Comparison of ENCODE assay signal across 8 cellular contexts in genomic region chr13:79401259-79402071, GRCh38. TPM values are rescaled to one million over a fixed set of nuclear protein-coding genes. Genes with fewer than 3 reads are reported as not detected.
DNase-seq lines count a peak whose midpoint lies in the region; ATAC-seq and TF ChIP-seq lines count a peak whose summit lies in the region.

No MANE protein-coding gene starts in this region.

- CTCF ChIA-PET in activated CD8-positive, alpha-beta T cell treated with anti-CD3 and anti-CD28 coated beads, Interleukin-2, amount 10 ng/mL, durations not matched to agents 7 days and 5 days (lab: Charles Lee) = interaction anchor here (1.0 to 2.0 kb wide), 2 partner anchors 8 to 10 kb away, joined by 5 to 12 read pairs; no protein-coding TSS in a partner anchor

- peak overlapping the region; percentile 96 for H3K27ac ChIP-seq in CD4-positive, CD25-positive, alpha-beta regulatory T cell (ENCODE audit: insufficient read depth, low read length, poor library complexity, severe bottlenecking)
- H3K27ac ChIP-seq in upper lobe of left lung = no peak overlapping the region

- peaks cover 7% of the 10 kb centered on the region for H3K36me3 ChIP-seq in CD4-positive, CD25-positive, alpha-beta regulatory T cell (ENCODE audit: control insufficient read depth, insufficient read depth, low read length)
- H3K36me3 ChIP-seq in upper lobe of left lung = peaks cover 0 to 16% (median 0%) of the 10 kb centered on the region in 4 donors

- TF ChIP-seq POLR2A in upper lobe of left lung (IDR thresholded peaks at IDR 0.05) = no peak

- no peaks in the 10 kb centered on the region for H3K9me3 ChIP-seq in CD4-positive, CD25-positive, alpha-beta regulatory T cell (ENCODE audit: control insufficient read depth in 2 of 2, low read length in 2 of 2)
- H3K9me3 ChIP-seq in upper lobe of left lung = no peaks in the 10 kb centered on the region

- H3K36me3 Mint-ChIP-seq in CD4-positive, CD25-positive, alpha-beta regulatory T cell = peaks cover 20% of the 10 kb centered on the region
- peaks cover 53% of the 10 kb centered on the region for H3K36me3 Mint-ChIP-seq in activated CD8-positive, alpha-beta T cell treated with anti-CD3 and anti-CD28 coated beads, Interleukin-2, amount 10 ng/mL, durations not matched to agents 7 days and 5 days (ENCODE audit: low read depth)
- H3K36me3 Mint-ChIP-seq in activated T-cell treated with anti-CD3 and anti-CD28 coated beads, Interleukin-2, amount 50 U/mL, for 24 hours (ENCODE audit: low read depth) = peaks cover 69% of the 10 kb centered on the region

- H3K27me3 ChIP-seq in CD4-positive, CD25-positive, alpha-beta regulatory T cell (ENCODE audit: control insufficient read depth, insufficient read depth, low read length) = no peaks in the 10 kb centered on the region
- H3K27me3 ChIP-seq in upper lobe of left lung = no peaks in the 10 kb centered on the region

- TF ChIP-seq CTCF in upper lobe of left lung (IDR thresholded peaks at IDR 0.05) = no peak

- peaks cover 1 to 43% (median 39%) of the 10 kb centered on the region in 4 donors for H3K4me1 Mint-ChIP-seq in CD4-positive, CD25-positive, alpha-beta regulatory T cell
- peaks cover 32% of the 10 kb centered on the region for H3K4me1 Mint-ChIP-seq in activated CD8-positive, alpha-beta T cell treated with anti-CD3 and anti-CD28 coated beads, Interleukin-2, amount 10 ng/mL, durations not matched to agents 7 days and 5 days (ENCODE audit: low read depth)
- peaks cover 8% of the 10 kb centered on the region for H3K4me1 Mint-ChIP-seq in activated T-cell treated with anti-CD3 and anti-CD28 coated beads, Interleukin-2, amount 50 U/mL, for 24 hours (ENCODE audit: low read depth)

- peaks cover 54% of the 10 kb centered on the region for H3K4me1 ChIP-seq in CD4-positive, CD25-positive, alpha-beta regulatory T cell (ENCODE audit: control insufficient read depth, insufficient read depth, low read length, poor library complexity, severe bottlenecking)
- peaks cover 34 to 49% (median 40%) of the 10 kb centered on the region in 4 donors for H3K4me1 ChIP-seq in upper lobe of left lung

- 49 to 58% methylated on average over 2 of the region's 2 CpGs for WGBS in upper lobe of left lung, 2 donors

- peak overlapping the region; percentile 55 to 96 (median 80) for H3K27ac Mint-ChIP-seq in CD4-positive, CD25-positive, alpha-beta regulatory T cell
- peak overlapping the region; percentile 13 for H3K27ac Mint-ChIP-seq in activated CD8-positive, alpha-beta T cell treated with anti-CD3 and anti-CD28 coated beads, Interleukin-2, amount 10 ng/mL, durations not matched to agents 7 days and 5 days
- no peak overlapping the region for H3K27ac Mint-ChIP-seq in activated T-cell treated with anti-CD3 and anti-CD28 coated beads, Interleukin-2, amount 50 U/mL, for 24 hours

- H3K4me3 Mint-ChIP-seq in CD4-positive, CD25-positive, alpha-beta regulatory T cell = peak overlapping the region in 3 of 4 donors; percentile 24 to 61 (median 54)
- no peak overlapping the region for H3K4me3 Mint-ChIP-seq in activated CD8-positive, alpha-beta T cell treated with anti-CD3 and anti-CD28 coated beads, Interleukin-2, amount 10 ng/mL, durations not matched to agents 7 days and 5 days
- no peak overlapping the region for H3K4me3 Mint-ChIP-seq in activated T-cell treated with anti-CD3 and anti-CD28 coated beads, Interleukin-2, amount 50 U/mL, for 24 hours

- peak in 2 of 3 donors; percentile 39 to 57 for DNase-seq in CD4-positive, CD25-positive, alpha-beta regulatory T cell
- no peak for DNase-seq in activated CD8-positive, alpha-beta T cell treated with anti-CD3 and anti-CD28 coated beads, Interleukin-2, amount 10 ng/mL, durations not matched to agents 7 days and 5 days
- no peak for DNase-seq in LoVo (ENCODE audit: low spot score)
- DNase-seq in OCI-M2 (lab: John Stamatoyannopoulos, UW; ENCODE audit: unreplicated experiment) = no peak
- no peak for DNase-seq in activated T-cell treated with anti-CD3 and anti-CD28 coated beads, Interleukin-2, amount 50 U/mL, for 24 hours
- no peak for DNase-seq in upper lobe of left lung

- H3K4me3 ChIP-seq in CD4-positive, CD25-positive, alpha-beta regulatory T cell (ENCODE audit: low read depth, low read length) = peak overlapping the region; percentile 96
- H3K4me3 ChIP-seq in upper lobe of left lung = no peak overlapping the region

- H3K9me3 Mint-ChIP-seq in CD4-positive, CD25-positive, alpha-beta regulatory T cell = peaks cover 0 to 1% (median 0%) of the 10 kb centered on the region in 7 donors
- no peaks in the 10 kb centered on the region for H3K9me3 Mint-ChIP-seq in activated CD8-positive, alpha-beta T cell treated with anti-CD3 and anti-CD28 coated beads, Interleukin-2, amount 10 ng/mL, durations not matched to agents 7 days and 5 days (ENCODE audit: insufficient read depth)
- no peaks in the 10 kb centered on the region for H3K9me3 Mint-ChIP-seq in activated T-cell treated with anti-CD3 and anti-CD28 coated beads, Interleukin-2, amount 50 U/mL, for 24 hours

- no peak for TF ChIP-seq EP300 in upper lobe of left lung (IDR thresholded peaks at IDR 0.05)

- POLR2A ChIA-PET in activated CD8-positive, alpha-beta T cell treated with anti-CD3 and anti-CD28 coated beads, Interleukin-2, amount 10 ng/mL, durations not matched to agents 7 days and 5 days (lab: Charles Lee) = no interaction called here

- ATAC-seq in CD4-positive, CD25-positive, alpha-beta regulatory T cell (ENCODE audit: low read depth in 2 of 2) = peak; percentile 14 to 33
- ATAC-seq in GM19395 (IDR thresholded peaks at IDR 0.05; ENCODE audit: unreplicated experiment) (peak; percentile 40), HG03196 (IDR thresholded peaks at IDR 0.05; ENCODE audit: unreplicated experiment) (peak; percentile 37), upper lobe of left lung (ENCODE audit: low FRiP score in 2 of 2) (no peak)
- no peak for ATAC-seq in activated CD8-positive, alpha-beta T cell treated with anti-CD3 and anti-CD28 coated beads, Interleukin-2, amount 10 ng/mL, durations not matched to agents 7 days and 5 days

- H3K27me3 Mint-ChIP-seq in CD4-positive, CD25-positive, alpha-beta regulatory T cell = no peaks in the 10 kb centered on the region
- H3K27me3 Mint-ChIP-seq in activated CD8-positive, alpha-beta T cell treated with anti-CD3 and anti-CD28 coated beads, Interleukin-2, amount 10 ng/mL, durations not matched to agents 7 days and 5 days (ENCODE audit: low read depth) = no peaks in the 10 kb centered on the region
- no peaks in the 10 kb centered on the region for H3K27me3 Mint-ChIP-seq in activated T-cell treated with anti-CD3 and anti-CD28 coated beads, Interleukin-2, amount 50 U/mL, for 24 hours

RNA-seq across cellular contexts. Expression of gene RBM26, which starts 4.6 kb away (rescaled TPM):
- total RNA-seq in CD4-positive, CD25-positive, alpha-beta regulatory T cell = 86.4 TPM
- polyA plus RNA-seq in CD4-positive, CD25-positive, alpha-beta regulatory T cell = 10 to 100 TPM; 10.6 to 17.6 (median 14.3) TPM
- total RNA-seq in activated CD8-positive, alpha-beta T cell treated with anti-CD3 and anti-CD28 coated beads, Interleukin-2, amount 10 ng/mL, durations not matched to agents 7 days and 5 days = 10 to 100 TPM; 50.6 to 52.0 TPM
- total RNA-seq in upper lobe of left lung = 10 to 100 TPM; 27.7 to 70.1 (median 32.9) TPM

Comparison
In these comparisons a context has a peak if more than half of its experiments do, and no peak if none do; other contexts are left out.
1. ATAC-seq: peak in CD4-positive, CD25-positive, alpha-beta regulatory T cell (2 of 2), GM19395 (single experiment) and HG03196 (single experiment); none in activated CD8-positive, alpha-beta T cell treated with anti-CD3 and anti-CD28 coated beads, Interleukin-2, amount 10 ng/mL, durations not matched to agents 7 days and 5 days (single experiment) and upper lobe of left lung (0 of 2).
2. DNase-seq: peak in CD4-positive, CD25-positive, alpha-beta regulatory T cell (2 of 3); none in activated CD8-positive, alpha-beta T cell treated with anti-CD3 and anti-CD28 coated beads, Interleukin-2, amount 10 ng/mL, durations not matched to agents 7 days and 5 days (single experiment), LoVo (single experiment), OCI-M2 (single experiment), activated T-cell treated with anti-CD3 and anti-CD28 coated beads, Interleukin-2, amount 50 U/mL, for 24 hours (single experiment) and upper lobe of left lung (0 of 2).
3. H3K4me3 Mint-ChIP-seq: peak in CD4-positive, CD25-positive, alpha-beta regulatory T cell (3 of 4); none in activated CD8-positive, alpha-beta T cell treated with anti-CD3 and anti-CD28 coated beads, Interleukin-2, amount 10 ng/mL, durations not matched to agents 7 days and 5 days (single experiment) and activated T-cell treated with anti-CD3 and anti-CD28 coated beads, Interleukin-2, amount 50 U/mL, for 24 hours (single experiment).